20 cellular contexts compared by ENCODE assay signal in genomic region chr14:89665262-89665661, GRCh38.
"Had no signal": no experiment of that assay in that cellular context is flagged by ENCODE, and none has a peak within 500 bp of the region (broad histone marks: within the 10 kb centered on the region; RNA-seq: fewer than 3 reads in every experiment).

No MANE protein-coding gene starts in this region.

- DNase-seq: heart right ventricle; hippocampal formation; kidney glomerular epithelial cell; left cardiac atrium; left ventricle myocardium inferior; mesendoderm; naive thymus-derived CD8-positive, alpha-beta T cell; nucleus accumbens; pancreas; posterior cingulate gyrus; retina; right cardiac atrium; spleen; stimulated activated CD4-positive, alpha-beta T cell treated with anti-CD3 and anti-CD28 coated beads, Interleukin-4, amount 100 ng/mL, for 24 hours; stimulated activated naive CD4-positive, alpha-beta T cell treated with Interleukin-2 at 50 U/mL for 16 hours; stimulated activated naive CD8-positive, alpha-beta T cell treated with anti-CD3 and anti-CD28 coated beads, Interleukin-15, amount 100 ng/mL, for 72 hours; substantia nigra; uterus had no signal

- ATAC-seq: heart right ventricle; left cardiac atrium; naive thymus-derived CD8-positive, alpha-beta T cell; right cardiac atrium; sciatic nerve; stimulated activated effector memory CD8-positive, alpha-beta T cell treated with anti-CD3 and anti-CD28 coated beads, Interleukin-12 subunit alpha, Interleukin-12 subunit beta, amount 100 ng/mL, for 72 hours; stimulated activated naive CD8-positive, alpha-beta T cell treated with anti-CD3 and anti-CD28 coated beads, Interleukin-15, amount 100 ng/mL, for 72 hours had no signal
